ENCODE assay signal across 11 cellular contexts in genomic region chr1:35448344-35448801, GRCh38.
DNase-seq lines count a peak whose midpoint lies in the region; ATAC-seq and TF ChIP-seq lines count a peak whose summit lies in the region.
"Had no signal": no experiment of that assay in that cellular context is flagged by ENCODE, and none has a peak within 500 bp of the region (broad histone marks: within the 10 kb centered on the region; RNA-seq: fewer than 3 reads in every experiment).

No MANE protein-coding gene starts in this region.

- H3K36me3 Mint-ChIP-seq in CD14-positive monocyte = peaks cover 17 to 32% of the 10 kb centered on the region in 2 donors
- peaks cover 25% of the 10 kb centered on the region for H3K36me3 Mint-ChIP-seq in activated CD4-positive, alpha-beta T cell treated with anti-CD3 and anti-CD28 coated beads, Interleukin-2, amount 10 ng/mL, durations not matched to agents 7 days and 5 days (ENCODE audit: low read depth)
- peaks cover 19 to 43% (median 27%) of the 10 kb centered on the region in 3 donors for H3K36me3 Mint-ChIP-seq in immature natural killer cell

- H3K27me3 ChIP-seq in neutrophil = no peaks in the 10 kb centered on the region
- H3K27me3 ChIP-seq: cardiac muscle cell had no signal

- intact Hi-C loops in CD14-positive monocyte (cut with micrococcal nuclease) = loop anchor here (5.0 to 10.0 kb wide), 3 partner anchors 94 to 109 kb away; partner anchors contain the start of genes KIAA0319L (in 1 of the 2) and NCDN (in 1 of the 2)

- H3K4me1 ChIP-seq in neutrophil (ENCODE audit: control insufficient read depth in 1 of 2, insufficient read depth in 1 of 2, low read depth in 1 of 2, low read length in 1 of 2) = peaks cover 99% of the 10 kb centered on the region in 2 experiments

- peak; percentile 69 for DNase-seq in CD14-positive monocyte (ENCODE audit: low spot score)
- DNase-seq in NCI-H460 (ENCODE audit: extremely low read depth, low read depth) = peak; percentile 14
- peak; percentile 41 for DNase-seq in epidermal melanocyte (ENCODE audit: insufficient read length, low spot score)
- no peak for DNase-seq in stimulated activated naive CD8-positive, alpha-beta T cell treated with anti-CD3 and anti-CD28 coated beads, Interleukin-15, amount 100 ng/mL, for 72 hours
- no peak for DNase-seq in activated CD4-positive, alpha-beta T cell treated with anti-CD3 and anti-CD28 coated beads, Interleukin-2, amount 10 ng/mL, durations not matched to agents 7 days and 5 days
- no peak for DNase-seq in GM10248 (ENCODE audit: extremely low spot score)
- DNase-seq in immature natural killer cell = no peak
- DNase-seq: DND-41 had no signal

- peak overlapping the region in 1 of 7 donors; percentile 89 for H3K27ac Mint-ChIP-seq in CD14-positive monocyte
- peak overlapping the region in 1 of 2 donors; percentile 28 for H3K27ac Mint-ChIP-seq in stimulated activated naive CD8-positive, alpha-beta T cell treated with anti-CD3 and anti-CD28 coated beads, Interleukin-15, amount 100 ng/mL, for 72 hours
- H3K27ac Mint-ChIP-seq in activated CD4-positive, alpha-beta T cell treated with anti-CD3 and anti-CD28 coated beads, Interleukin-2, amount 10 ng/mL, durations not matched to agents 7 days and 5 days = no peak overlapping the region
- no peak overlapping the region for H3K27ac Mint-ChIP-seq in immature natural killer cell

- no peak for TF ChIP-seq CTCF in CD14-positive monocyte (IDR thresholded peaks at IDR 0.05)
- no peak for TF ChIP-seq CTCF in neutrophil (IDR thresholded peaks at IDR 0.05)
- no peak for TF ChIP-seq CTCF in GM10248 (IDR thresholded peaks at IDR 0.05; ENCODE audit: control extremely low read depth, extremely low read depth, low read depth, missing control alignments)

- CTCF ChIA-PET in activated CD4-positive, alpha-beta T cell treated with anti-CD3 and anti-CD28 coated beads, Interleukin-2, amount 10 ng/mL, durations not matched to agents 7 days and 5 days (lab: Charles Lee) = interaction anchor here (3.9 kb wide), 1 partner anchor 8 kb away, joined by 37 read pairs; no protein-coding TSS in a partner anchor
- CTCF ChIA-PET in GM10248 (lab: Yijun Ruan, JAX) = interaction anchor here (6.7 to 13.9 kb wide), 3 partner anchors 9 to 118 kb away, joined by 72 to 184 read pairs (median 110); no protein-coding TSS in a partner anchor

- H3K4me3 ChIP-seq in neutrophil (ENCODE audit: low read depth in 1 of 2, low read length in 1 of 2) = peak overlapping the region; percentile 50 to 68
- H3K4me3 ChIP-seq: cardiac muscle cell had no signal

- H3K9me3 Mint-ChIP-seq in CD14-positive monocyte (peaks cover 0 to under 1% (median 0%) of the 10 kb centered on the region in 7 donors), immature natural killer cell (no peaks in the 10 kb centered on the region)
- H3K9me3 Mint-ChIP-seq in stimulated activated naive CD8-positive, alpha-beta T cell treated with anti-CD3 and anti-CD28 coated beads, Interleukin-15, amount 100 ng/mL, for 72 hours = no peaks in the 10 kb centered on the region
- no peaks in the 10 kb centered on the region for H3K9me3 Mint-ChIP-seq in activated CD4-positive, alpha-beta T cell treated with anti-CD3 and anti-CD28 coated beads, Interleukin-2, amount 10 ng/mL, durations not matched to agents 7 days and 5 days

- no peak for ATAC-seq in stimulated activated naive CD8-positive, alpha-beta T cell treated with anti-CD3 and anti-CD28 coated beads, Interleukin-15, amount 100 ng/mL, for 72 hours

- peaks cover under 1% of the 10 kb centered on the region for H3K4me1 Mint-ChIP-seq in CD14-positive monocyte
- peaks cover 26% of the 10 kb centered on the region for H3K4me1 Mint-ChIP-seq in stimulated activated naive CD8-positive, alpha-beta T cell treated with anti-CD3 and anti-CD28 coated beads, Interleukin-15, amount 100 ng/mL, for 72 hours
- H3K4me1 Mint-ChIP-seq in activated CD4-positive, alpha-beta T cell treated with anti-CD3 and anti-CD28 coated beads, Interleukin-2, amount 10 ng/mL, durations not matched to agents 7 days and 5 days = peaks cover 37% of the 10 kb centered on the region
- peaks cover 3 to 6% of the 10 kb centered on the region in 2 donors for H3K4me1 Mint-ChIP-seq in immature natural killer cell

- H3K27ac ChIP-seq in neutrophil = peak overlapping the region; percentile 86
- H3K27ac ChIP-seq: cardiac muscle cell, KMS-11 had no signal

- peaks cover under 1% of the 10 kb centered on the region for H3K36me3 ChIP-seq in neutrophil

- no peaks in the 10 kb centered on the region for H3K9me3 ChIP-seq in neutrophil

- no peaks in the 10 kb centered on the region for H3K27me3 Mint-ChIP-seq in CD14-positive monocyte (ENCODE audit: low read depth in 3 of 3)
- H3K27me3 Mint-ChIP-seq in stimulated activated naive CD8-positive, alpha-beta T cell treated with anti-CD3 and anti-CD28 coated beads, Interleukin-15, amount 100 ng/mL, for 72 hours = no peaks in the 10 kb centered on the region
- H3K27me3 Mint-ChIP-seq in activated CD4-positive, alpha-beta T cell treated with anti-CD3 and anti-CD28 coated beads, Interleukin-2, amount 10 ng/mL, durations not matched to agents 7 days and 5 days = no peaks in the 10 kb centered on the region
- H3K27me3 Mint-ChIP-seq in immature natural killer cell (ENCODE audit: low read depth in 3 of 3) = no peaks in the 10 kb centered on the region

- H3K4me3 Mint-ChIP-seq in CD14-positive monocyte (peak overlapping the region in 1 of 2 donors; percentile 74), immature natural killer cell (no peak overlapping the region)
- no peak overlapping the region for H3K4me3 Mint-ChIP-seq in stimulated activated naive CD8-positive, alpha-beta T cell treated with anti-CD3 and anti-CD28 coated beads, Interleukin-15, amount 100 ng/mL, for 72 hours
- no peak overlapping the region for H3K4me3 Mint-ChIP-seq in activated CD4-positive, alpha-beta T cell treated with anti-CD3 and anti-CD28 coated beads, Interleukin-2, amount 10 ng/mL, durations not matched to agents 7 days and 5 days

- POLR2A ChIA-PET in activated CD4-positive, alpha-beta T cell treated with anti-CD3 and anti-CD28 coated beads, Interleukin-2, amount 10 ng/mL, durations not matched to agents 7 days and 5 days (lab: Charles Lee) = no interaction called here
- POLR2A ChIA-PET in GM10248 (lab: Yijun Ruan, JAX) = no interaction called here

Comparison
In these comparisons a context has a peak if more than half of its experiments do, and no peak if none do; other contexts are left out.
1. DNase-seq: peak in CD14-positive monocyte (single experiment), NCI-H460 (single experiment) and epidermal melanocyte (single experiment); none in stimulated activated naive CD8-positive, alpha-beta T cell treated with anti-CD3 and anti-CD28 coated beads, Interleukin-15, amount 100 ng/mL, for 72 hours (0 of 2), activated CD4-positive, alpha-beta T cell treated with anti-CD3 and anti-CD28 coated beads, Interleukin-2, amount 10 ng/mL, durations not matched to agents 7 days and 5 days (single experiment), GM10248 (single experiment) and immature natural killer cell (0 of 3).